ENCODE assay signal across 8 cellular contexts in genomic region chr11:3841426-3842304, GRCh38. TPM values are rescaled to one million over a fixed set of nuclear protein-coding genes. Genes with fewer than 3 reads are reported as not detected.
DNase-seq lines count a peak whose midpoint lies in the region; FAIRE-seq and TF ChIP-seq lines count a peak whose summit lies in the region.

No MANE protein-coding gene starts in this region.

- H3K4me3 Mint-ChIP-seq in activated naive CD4-positive, alpha-beta T cell treated with anti-CD3 and anti-CD28 coated beads, Interleukin-2, amount 50 U/mL, for 24 hours: peak overlapping the region; percentile 85

- H3K4me1 Mint-ChIP-seq in activated naive CD4-positive, alpha-beta T cell treated with anti-CD3 and anti-CD28 coated beads, Interleukin-2, amount 50 U/mL, for 24 hours: peaks cover 54% of the 10 kb centered on the region

- peak; percentile 15 for FAIRE-seq in H54 (lab: Jason Lieb, UNC)

- H3K36me3 Mint-ChIP-seq in activated naive CD4-positive, alpha-beta T cell treated with anti-CD3 and anti-CD28 coated beads, Interleukin-2, amount 50 U/mL, for 24 hours: peaks cover 12% of the 10 kb centered on the region

- H3K9me3 Mint-ChIP-seq in activated naive CD4-positive, alpha-beta T cell treated with anti-CD3 and anti-CD28 coated beads, Interleukin-2, amount 50 U/mL, for 24 hours: no peaks in the 10 kb centered on the region

- H3K27ac Mint-ChIP-seq in activated naive CD4-positive, alpha-beta T cell treated with anti-CD3 and anti-CD28 coated beads, Interleukin-2, amount 50 U/mL, for 24 hours: peak overlapping the region; percentile 94

- peak; percentile 75 for DNase-seq in H54 (ENCODE audit: insufficient read length, low spot score)
- peak; percentile 83 for DNase-seq in LHCN-M2 (ENCODE audit: low read depth)
- peak; percentile 79 for DNase-seq in RPMI7951 (ENCODE audit: low read depth)
- peak; percentile 86 for DNase-seq in glomerular visceral epithelial cell (ENCODE audit: extremely low spot score)
- peak; percentile 77 for DNase-seq in occipital lobe (lab: John Stamatoyannopoulos, UW)
- no peak for DNase-seq in GM19240 (ENCODE audit: insufficient read length, low spot score)

- H3K27me3 Mint-ChIP-seq in activated naive CD4-positive, alpha-beta T cell treated with anti-CD3 and anti-CD28 coated beads, Interleukin-2, amount 50 U/mL, for 24 hours: no peaks in the 10 kb centered on the region

- TF ChIP-seq POLR2A in GM10847 (IDR thresholded peaks at IDR 0.05; ENCODE audit: extremely low read depth, insufficient read length) (peak; percentile 34), H54 (IDR thresholded peaks at IDR 0.05; ENCODE audit: low read depth, low read length) (peak; percentile 55)

RNA-seq across cellular contexts. Expression of gene RHOG, which starts 0.9 kb away (rescaled TPM):
- total RNA-seq in LHCN-M2 (2014; rRNA removed) (36.5 and 38.3 TPM in 2 replicates), occipital lobe (2.0 TPM)
- 84.8 TPM for polyA plus RNA-seq in LHCN-M2 (2012)
- total RNA-seq in RPMI7951 (2014; rRNA removed; shearing (Covaris generic)): 26.3 and 27.8 TPM in 2 replicates

RNA-seq across cellular contexts. Expression of gene STIM1, which starts 13.8 kb away (rescaled TPM):
- total RNA-seq in LHCN-M2 (2014; rRNA removed) (23.3 and 25.0 TPM in 2 replicates), occipital lobe (12.3 TPM)
- polyA plus RNA-seq in LHCN-M2 (2012): 23.7 TPM
- 13.8 and 14.5 TPM in 2 replicates for total RNA-seq in RPMI7951 (2014; rRNA removed; shearing (Covaris generic))

RNA-seq across cellular contexts. Expression of gene PGAP2, which starts 33.3 kb away (rescaled TPM):
- 13.7 and 18.5 TPM in 2 replicates for total RNA-seq in LHCN-M2 (2014; rRNA removed)
- 16.0 TPM for polyA plus RNA-seq in LHCN-M2 (2012)
- total RNA-seq in RPMI7951 (2014; rRNA removed; shearing (Covaris generic)): 7.6 and 9.0 TPM in 2 replicates
- 9.4 TPM for total RNA-seq in occipital lobe

RNA-seq across cellular contexts. Expression of gene NUP98, which starts 44.3 kb away (rescaled TPM):
- total RNA-seq in LHCN-M2 (2014; rRNA removed): 121 and 126 TPM in 2 replicates
- 35.4 TPM for polyA plus RNA-seq in LHCN-M2 (2012)
- 77.0 and 97.9 TPM in 2 replicates for total RNA-seq in RPMI7951 (2014; rRNA removed; shearing (Covaris generic))
- 72.1 TPM for total RNA-seq in occipital lobe
